7 cellular contexts compared by ENCODE assay signal in genomic region chr18:21598726-21599584, GRCh38. TPM values are rescaled to one million over a fixed set of nuclear protein-coding genes. Genes with fewer than 3 reads are reported as not detected.
DNase-seq lines count a peak whose midpoint lies in the region; ATAC-seq, FAIRE-seq and TF ChIP-seq lines count a peak whose summit lies in the region.

No MANE protein-coding gene starts in this region.

- no peak for FAIRE-seq in bronchial epithelial cell (lab: Jason Lieb, UNC)

- H3F3A ChIP-seq in Loucy (ENCODE audit: low read depth), result 0 out of 2 replicates have a peak, but pooled peaks cover 3% of the 10 kb centered on the region

- H3K27ac ChIP-seq in muscle layer of duodenum (ENCODE audit: low read length), result peak overlapping the region; percentile 97

- ATAC-seq in GM21515 (IDR thresholded peaks at IDR 0.05; ENCODE audit: unreplicated experiment) (no peak), GM21390 (IDR thresholded peaks at IDR 0.05; ENCODE audit: unreplicated experiment) (no peak)

- H3K4me1 ChIP-seq in Loucy (ENCODE audit: insufficient read depth, low read length, poor library complexity, severe bottlenecking), result peaks cover 32% of the 10 kb centered on the region
- H3K4me1 ChIP-seq in muscle layer of duodenum (ENCODE audit: control insufficient read depth in 1 of 2, insufficient read depth in 2 of 2, low read length in 2 of 2), result peaks cover 0 to 7% of the 10 kb centered on the region in 2 donors

- H3K9ac ChIP-seq in Loucy (ENCODE audit: low read depth, low read length, poor library complexity, severe bottlenecking), result peak overlapping the region; percentile 91

- H3K79me2 ChIP-seq in Loucy (ENCODE audit: insufficient read depth, low read length), result peaks cover 59% of the 10 kb centered on the region

- H3K9me3 ChIP-seq in Loucy (ENCODE audit: insufficient read depth, low read depth, low read length) (no peaks in the 10 kb centered on the region), muscle layer of duodenum (ENCODE audit: control insufficient read depth in 1 of 2, low read length in 2 of 2) (no peaks in the 10 kb centered on the region)

- no peak overlapping the region for H2AFZ ChIP-seq in Loucy (ENCODE audit: low read length)

- DNase-seq in ELF-1 (ENCODE audit: low read depth, low spot score) (peak; percentile 57), bronchial epithelial cell (ENCODE audit: low read depth) (no peak), NCI-H446 (lab: John Stamatoyannopoulos, UW) (no peak)

- H3K27me3 ChIP-seq in Loucy (ENCODE audit: insufficient read depth, low read length, poor library complexity, severe bottlenecking) (no peaks in the 10 kb centered on the region), bronchial epithelial cell (ENCODE audit: control insufficient read depth, insufficient read depth, low read length) (no peaks in the 10 kb centered on the region), muscle layer of duodenum (ENCODE audit: low read depth, low read length) (no peaks in the 10 kb centered on the region)

- no peaks in the 10 kb centered on the region for H3K9me2 ChIP-seq in Loucy (replicated peaks; ENCODE audit: low read depth, low read length)

- H3K4me2 ChIP-seq in Loucy (ENCODE audit: low read depth, low read length, poor library complexity, severe bottlenecking), result peak overlapping the region; percentile 85

- peaks cover 47% of the 10 kb centered on the region for H4K20me1 ChIP-seq in Loucy (ENCODE audit: insufficient read depth, low read length, poor library complexity, severe bottlenecking)

- H3K4me3 ChIP-seq in Loucy (ENCODE audit: low read length, poor library complexity, severe bottlenecking) (peak overlapping the region; percentile 91), bronchial epithelial cell (ENCODE audit: low read depth, low read length) (peak overlapping the region; percentile 98), muscle layer of duodenum (ENCODE audit: low read depth in 1 of 2, low read length in 2 of 2) (peak overlapping the region; percentile 84 to 91)

- H3K36me3 ChIP-seq in Loucy (ENCODE audit: insufficient read depth, low read length) (no peaks in the 10 kb centered on the region), bronchial epithelial cell (ENCODE audit: control insufficient read depth, insufficient read depth, low read length) (no peaks in the 10 kb centered on the region), muscle layer of duodenum (ENCODE audit: control insufficient read depth in 1 of 2, insufficient read depth in 2 of 2, low read length in 2 of 2) (peaks cover 0 to 4% of the 10 kb centered on the region in 2 donors)

- TF ChIP-seq CTCF in Loucy (conservative IDR thresholded peaks at IDR 0.05; ENCODE audit: low read length) (no peak), bronchial epithelial cell (IDR thresholded peaks at IDR 0.05; ENCODE audit: insufficient read depth, low read length, severe bottlenecking) (no peak)

RNA-seq across cellular contexts. Expression of gene ESCO1, which starts 1.5 kb away (rescaled TPM):
- total RNA-seq in bronchial epithelial cell, result 15.0 and 17.8 TPM in 2 replicates

RNA-seq across cellular contexts. Expression of gene SNRPD1, which starts 13.2 kb away (rescaled TPM):
- 12.4 and 21.4 TPM in 2 replicates for total RNA-seq in bronchial epithelial cell
